1 cellular context compared by ENCODE assay signal in the genomic region with DNA sequence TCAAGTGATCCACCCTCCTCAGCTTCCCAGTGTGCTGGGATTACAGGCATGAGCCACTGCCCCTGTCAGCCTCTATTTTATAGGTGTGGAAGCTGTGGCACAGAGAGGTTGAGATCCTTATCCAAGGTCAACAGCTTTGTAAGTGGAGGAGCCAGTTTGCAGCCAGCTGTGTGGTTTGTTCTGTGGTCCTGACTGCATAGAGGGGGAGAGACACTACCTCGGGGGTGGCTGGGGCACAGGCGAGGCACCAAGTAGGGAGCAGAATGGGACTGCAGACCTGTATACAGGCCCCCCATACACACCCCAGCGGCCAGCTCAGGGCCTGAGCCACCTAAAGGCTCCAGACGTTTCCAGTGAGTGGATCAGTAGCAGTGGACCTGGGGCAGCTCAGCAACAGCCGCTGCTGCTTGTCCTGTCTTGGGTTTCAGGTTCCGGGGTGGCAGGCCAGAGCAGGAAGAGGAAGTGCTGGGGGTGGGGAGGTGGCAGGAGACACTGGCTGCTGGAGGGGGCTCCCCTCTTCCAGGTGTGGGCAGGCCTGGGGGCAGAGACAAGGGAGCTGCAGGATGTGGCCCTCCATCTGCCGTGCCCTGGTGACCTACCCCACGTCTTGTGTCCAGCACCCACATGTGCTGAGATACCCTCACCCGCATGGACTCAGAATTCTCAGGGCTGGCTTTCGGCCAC.
A peak's percentile ranks its signal among the peaks of the same experiment; 100 is the strongest.
TF ChIP-seq lines count a peak whose summit lies in the region.

No MANE protein-coding gene starts in this region.

TF ChIP-seq in K562, 482 proteins besides CTCF, POLR2A, EP300 and RAD21:
- TF ChIP-seq TAF1 (IDR thresholded peaks at IDR 0.05; ENCODE audit: control insufficient read depth, extremely low read depth, insufficient read depth, low read length, severe bottlenecking) (no peak), CEBPB (tag; IDR thresholded peaks at IDR 0.05) (no peak), ZNF3 (CRISPR knock-in tag; IDR thresholded peaks at IDR 0.05) (no peak), SMARCA5 (IDR thresholded peaks at IDR 0.05) (no peak), SNRNP70 (optimal IDR thresholded peaks at IDR 0.05; ENCODE audit: low read depth, low read length) (no peak), NCOA2 (IDR thresholded peaks at IDR 0.05; ENCODE audit: partially characterized antibody in 2 of 2) (no peak), NCOA1 (IDR thresholded peaks at IDR 0.05; ENCODE audit: low read depth) (no peak), THRAP3 (IDR thresholded peaks at IDR 0.05; ENCODE audit: borderline replicate concordance) (no peak), POLR2G (IDR thresholded peaks at IDR 0.05; ENCODE audit: low read depth, low read length) (0 out of 2 replicates have a peak, but pooled peaks have one; percentile 21), ZNF316 (IDR thresholded peaks at IDR 0.05) (no peak), SPI1 (IDR thresholded peaks at IDR 0.05; ENCODE audit: borderline replicate concordance, low read depth, low read length) (peak; percentile 82), DDX20 (tag; IDR thresholded peaks at IDR 0.05; ENCODE audit: low read depth) (no peak), FOXP1 (CRISPR knock-in tag; IDR thresholded peaks at IDR 0.05) (no peak), RBFOX2 (IDR thresholded peaks at IDR 0.05; ENCODE audit: low read depth, low read length) (peak; percentile 28; the same call in 1 of the 2 replicates), BRCA1 (IDR thresholded peaks at IDR 0.05) (no peak), BRCA1 (CRISPR knock-in tag; IDR thresholded peaks at IDR 0.05) (no peak), SMARCC2 (IDR thresholded peaks at IDR 0.05; ENCODE audit: low read depth) (no peak)
- TF ChIP-seq, protein P1, sequence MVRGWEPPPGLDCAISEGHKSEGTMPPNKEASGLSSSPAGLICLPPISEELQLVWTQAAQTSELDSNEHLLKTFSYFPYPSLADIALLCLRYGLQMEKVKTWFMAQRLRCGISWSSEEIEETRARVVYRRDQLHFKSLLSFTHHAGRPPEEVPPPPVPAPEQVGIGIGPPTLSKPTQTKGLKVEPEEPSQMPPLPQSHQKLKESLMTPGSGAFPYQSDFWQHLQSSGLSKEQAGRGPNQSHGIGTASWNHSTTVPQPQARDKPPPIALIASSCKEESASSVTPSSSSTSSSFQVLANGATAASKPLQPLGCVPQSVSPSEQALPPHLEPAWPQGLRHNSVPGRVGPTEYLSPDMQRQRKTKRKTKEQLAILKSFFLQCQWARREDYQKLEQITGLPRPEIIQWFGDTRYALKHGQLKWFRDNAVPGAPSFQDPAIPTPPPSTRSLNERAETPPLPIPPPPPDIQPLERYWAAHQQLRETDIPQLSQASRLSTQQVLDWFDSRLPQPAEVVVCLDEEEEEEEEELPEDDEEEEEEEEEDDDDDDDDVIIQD (CRISPR knock-in tag; IDR thresholded peaks at IDR 0.05) = no peak
- TF ChIP-seq, protein P2, sequence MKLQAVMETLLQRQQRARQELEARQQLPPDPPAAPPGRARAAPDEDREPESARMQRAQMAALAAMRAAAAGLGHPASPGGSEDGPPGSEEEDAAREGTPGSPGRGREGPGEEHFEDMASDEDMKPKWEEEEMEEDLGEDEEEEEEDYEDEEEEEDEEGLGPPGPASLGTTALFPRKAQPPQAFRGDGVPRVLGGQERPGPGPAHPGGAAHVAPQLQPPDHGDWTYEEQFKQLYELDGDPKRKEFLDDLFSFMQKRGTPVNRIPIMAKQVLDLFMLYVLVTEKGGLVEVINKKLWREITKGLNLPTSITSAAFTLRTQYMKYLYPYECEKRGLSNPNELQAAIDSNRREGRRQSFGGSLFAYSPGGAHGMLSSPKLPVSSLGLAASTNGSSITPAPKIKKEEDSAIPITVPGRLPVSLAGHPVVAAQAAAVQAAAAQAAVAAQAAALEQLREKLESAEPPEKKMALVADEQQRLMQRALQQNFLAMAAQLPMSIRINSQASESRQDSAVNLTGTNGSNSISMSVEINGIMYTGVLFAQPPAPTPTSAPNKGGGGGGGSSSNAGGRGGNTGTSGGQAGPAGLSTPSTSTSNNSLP (IDR thresholded peaks at IDR 0.05; ENCODE audit: borderline replicate concordance, low read depth, low read length) = no peak
- TF ChIP-seq, protein P3, sequence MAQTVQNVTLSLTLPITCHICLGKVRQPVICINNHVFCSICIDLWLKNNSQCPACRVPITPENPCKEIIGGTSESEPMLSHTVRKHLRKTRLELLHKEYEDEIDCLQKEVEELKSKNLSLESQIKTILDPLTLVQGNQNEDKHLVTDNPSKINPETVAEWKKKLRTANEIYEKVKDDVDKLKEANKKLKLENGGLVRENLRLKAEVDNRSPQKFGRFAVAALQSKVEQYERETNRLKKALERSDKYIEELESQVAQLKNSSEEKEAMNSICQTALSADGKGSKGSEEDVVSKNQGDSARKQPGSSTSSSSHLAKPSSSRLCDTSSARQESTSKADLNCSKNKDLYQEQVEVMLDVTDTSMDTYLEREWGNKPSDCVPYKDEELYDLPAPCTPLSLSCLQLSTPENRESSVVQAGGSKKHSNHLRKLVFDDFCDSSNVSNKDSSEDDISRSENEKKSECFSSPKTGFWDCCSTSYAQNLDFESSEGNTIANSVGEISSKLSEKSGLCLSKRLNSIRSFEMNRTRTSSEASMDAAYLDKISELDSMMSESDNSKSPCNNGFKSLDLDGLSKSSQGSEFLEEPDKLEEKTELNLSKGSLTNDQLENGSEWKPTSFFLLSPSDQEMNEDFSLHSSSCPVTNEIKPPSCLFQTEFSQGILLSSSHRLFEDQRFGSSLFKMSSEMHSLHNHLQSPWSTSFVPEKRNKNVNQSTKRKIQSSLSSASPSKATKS (CRISPR knock-in tag; IDR thresholded peaks at IDR 0.05) = no peak
- TF ChIP-seq, protein P4, sequence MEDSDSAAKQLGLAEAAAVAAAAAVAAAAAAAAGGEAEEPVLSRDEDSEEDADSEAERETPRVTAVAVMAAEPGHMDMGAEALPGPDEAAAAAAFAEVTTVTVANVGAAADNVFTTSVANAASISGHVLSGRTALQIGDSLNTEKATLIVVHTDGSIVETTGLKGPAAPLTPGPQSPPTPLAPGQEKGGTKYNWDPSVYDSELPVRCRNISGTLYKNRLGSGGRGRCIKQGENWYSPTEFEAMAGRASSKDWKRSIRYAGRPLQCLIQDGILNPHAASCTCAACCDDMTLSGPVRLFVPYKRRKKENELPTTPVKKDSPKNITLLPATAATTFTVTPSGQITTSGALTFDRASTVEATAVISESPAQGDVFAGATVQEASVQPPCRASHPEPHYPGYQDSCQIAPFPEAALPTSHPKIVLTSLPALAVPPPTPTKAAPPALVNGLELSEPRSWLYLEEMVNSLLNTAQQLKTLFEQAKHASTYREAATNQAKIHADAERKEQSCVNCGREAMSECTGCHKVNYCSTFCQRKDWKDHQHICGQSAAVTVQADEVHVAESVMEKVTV (CRISPR knock-in tag; IDR thresholded peaks at IDR 0.05) = no peak
- TF ChIP-seq, protein P5, sequence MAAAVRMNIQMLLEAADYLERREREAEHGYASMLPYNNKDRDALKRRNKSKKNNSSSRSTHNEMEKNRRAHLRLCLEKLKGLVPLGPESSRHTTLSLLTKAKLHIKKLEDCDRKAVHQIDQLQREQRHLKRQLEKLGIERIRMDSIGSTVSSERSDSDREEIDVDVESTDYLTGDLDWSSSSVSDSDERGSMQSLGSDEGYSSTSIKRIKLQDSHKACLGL (CRISPR knock-in tag; IDR thresholded peaks at IDR 0.05; ENCODE audit: borderline replicate concordance, poor library complexity, severe bottlenecking) = no peak
